Comparison of ENCODE assay signal across 1 cellular context in the genomic region with DNA sequence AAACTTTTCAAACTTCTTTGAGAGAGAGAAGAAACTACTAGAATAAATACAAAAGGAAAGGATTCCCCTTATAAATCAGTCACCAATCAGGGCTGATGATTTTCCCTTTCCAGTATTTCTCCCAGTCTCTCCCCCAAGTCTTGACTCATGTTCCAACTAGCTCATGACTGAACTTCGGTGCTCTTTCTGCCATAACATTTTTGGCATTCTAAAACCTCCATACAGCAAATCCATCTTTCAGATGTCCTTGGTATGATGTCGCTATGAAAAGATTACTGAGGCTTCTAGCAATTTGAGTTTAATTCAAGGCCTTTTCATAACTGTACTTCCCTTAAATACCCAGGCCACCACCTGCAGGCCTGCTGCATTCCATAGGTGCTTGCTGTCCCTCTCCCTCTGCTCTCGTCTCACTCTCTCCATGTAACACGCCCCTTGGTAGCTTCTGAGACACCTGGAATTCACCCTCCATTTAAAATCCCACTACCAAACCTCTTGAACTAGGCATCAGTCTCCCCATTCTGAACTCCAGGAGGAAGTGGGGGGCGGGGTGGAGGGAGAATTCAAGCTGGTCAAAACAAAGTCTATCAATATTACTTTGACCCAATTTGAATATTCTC.
TF ChIP-seq lines count a peak whose summit lies in the region.

No MANE protein-coding gene starts in this region.

TF ChIP-seq in SK-N-SH treated with all-trans-retinoic acid at 6 μM for 48 hours, 23 proteins besides CTCF, POLR2A, EP300 and RAD21 (continued from another document):
- TF ChIP-seq, protein P1, sequence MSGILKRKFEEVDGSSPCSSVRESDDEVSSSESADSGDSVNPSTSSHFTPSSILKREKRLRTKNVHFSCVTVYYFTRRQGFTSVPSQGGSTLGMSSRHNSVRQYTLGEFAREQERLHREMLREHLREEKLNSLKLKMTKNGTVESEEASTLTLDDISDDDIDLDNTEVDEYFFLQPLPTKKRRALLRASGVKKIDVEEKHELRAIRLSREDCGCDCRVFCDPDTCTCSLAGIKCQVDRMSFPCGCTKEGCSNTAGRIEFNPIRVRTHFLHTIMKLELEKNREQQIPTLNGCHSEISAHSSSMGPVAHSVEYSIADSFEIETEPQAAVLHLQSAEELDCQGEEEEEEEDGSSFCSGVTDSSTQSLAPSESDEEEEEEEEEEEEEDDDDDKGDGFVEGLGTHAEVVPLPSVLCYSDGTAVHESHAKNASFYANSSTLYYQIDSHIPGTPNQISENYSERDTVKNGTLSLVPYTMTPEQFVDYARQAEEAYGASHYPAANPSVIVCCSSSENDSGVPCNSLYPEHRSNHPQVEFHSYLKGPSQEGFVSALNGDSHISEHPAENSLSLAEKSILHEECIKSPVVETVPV (CRISPR knock-in tag; IDR thresholded peaks at IDR 0.05): no peak
